1 cellular context compared by ENCODE assay signal in genomic region chr17:76005263-76006149, GRCh38.
A peak's percentile ranks its signal among the peaks of the same experiment; 100 is the strongest.
TF ChIP-seq lines count a peak whose summit lies in the region.

No MANE protein-coding gene starts in this region.

TF ChIP-seq in HepG2, 621 proteins besides CTCF, POLR2A, EP300 and RAD21 (continued from another document and continues in another):
- peak; percentile 52 to 69; a peak in 3 of 4 replicates for TF ChIP-seq HMGXB4 (CRISPR knock-in tag; IDR thresholded peaks at IDR 0.05; ENCODE audit: borderline replicate concordance in 1 of 2, low read depth in 1 of 2)
- no peak for TF ChIP-seq ZBTB21 (CRISPR knock-in tag; IDR thresholded peaks at IDR 0.05)
- TF ChIP-seq HOXA9 (CRISPR knock-in tag; IDR thresholded peaks at IDR 0.05; ENCODE audit: borderline replicate concordance) = no peak
- no peak for TF ChIP-seq ZNF367 (CRISPR knock-in tag; IDR thresholded peaks at IDR 0.05; ENCODE audit: borderline replicate concordance)
- TF ChIP-seq ZNF574 (CRISPR knock-in tag; IDR thresholded peaks at IDR 0.05) = peak; percentile 55; the same call in 1 of the 2 replicates
- no peak for TF ChIP-seq NPAS2 (CRISPR knock-in tag; IDR thresholded peaks at IDR 0.05; ENCODE audit: borderline replicate concordance)
- no peak for TF ChIP-seq RXRA (CRISPR knock-in tag; IDR thresholded peaks at IDR 0.05)
- peak; percentile 82 for TF ChIP-seq ZNF687 (CRISPR knock-in tag; IDR thresholded peaks at IDR 0.05)
- peak; percentile 29; the same call in 1 of the 2 replicates for TF ChIP-seq ZNF350 (CRISPR knock-in tag; IDR thresholded peaks at IDR 0.05; ENCODE audit: borderline replicate concordance, low read depth)
- TF ChIP-seq IRF2 (CRISPR knock-in tag; IDR thresholded peaks at IDR 0.05) = peak; percentile 86
- no peak for TF ChIP-seq ZNF326 (CRISPR knock-in tag; IDR thresholded peaks at IDR 0.05; ENCODE audit: borderline replicate concordance)
- no peak for TF ChIP-seq E2F1 (CRISPR knock-in tag; IDR thresholded peaks at IDR 0.05)
- peak; percentile 84 for TF ChIP-seq SMC3 (IDR thresholded peaks at IDR 0.05; ENCODE audit: low read length)
- TF ChIP-seq REPIN1 (CRISPR knock-in tag; IDR thresholded peaks at IDR 0.05; ENCODE audit: borderline replicate concordance, low read depth) = peak; percentile 30; the same call in 1 of the 2 replicates
- TF ChIP-seq EED (CRISPR knock-in tag; IDR thresholded peaks at IDR 0.05) = no peak
- peak; percentile 48; the same call in 1 of the 2 replicates for TF ChIP-seq ISL2 (CRISPR knock-in tag; IDR thresholded peaks at IDR 0.05)
- no peak for TF ChIP-seq HNF4A (CRISPR knock-in tag; IDR thresholded peaks at IDR 0.05)
- TF ChIP-seq ZNF609 (CRISPR knock-in tag; IDR thresholded peaks at IDR 0.05; ENCODE audit: borderline replicate concordance) = 0 out of 2 replicates have a peak, but pooled peaks have one; percentile 31
- peak; percentile 41 for TF ChIP-seq PATZ1 (CRISPR knock-in tag; IDR thresholded peaks at IDR 0.05)
- TF ChIP-seq ZNF576 (CRISPR knock-in tag; IDR thresholded peaks at IDR 0.05) = no peak
- TF ChIP-seq HOXA5 (CRISPR knock-in tag; IDR thresholded peaks at IDR 0.05) = 0 out of 2 replicates have a peak, but pooled peaks have one; percentile 43
- peak; percentile 78; the same call in 1 of the 2 replicates for TF ChIP-seq ZNF572 (CRISPR knock-in tag; IDR thresholded peaks at IDR 0.05)
- no peak for TF ChIP-seq MYC (CRISPR knock-in tag; IDR thresholded peaks at IDR 0.05; ENCODE audit: borderline replicate concordance)
- 0 out of 2 replicates have a peak, but pooled peaks have one; percentile 4 for TF ChIP-seq BHLHE40 (IDR thresholded peaks at IDR 0.05; ENCODE audit: low read length)
- 0 out of 2 replicates have a peak, but pooled peaks have one; percentile 23 for TF ChIP-seq ZNF263 (CRISPR knock-in tag; IDR thresholded peaks at IDR 0.05)
- peak; percentile 39; the same call in 1 of the 2 replicates for TF ChIP-seq FOSL2 (CRISPR knock-in tag; IDR thresholded peaks at IDR 0.05)
- peak; percentile 73; the same call in 1 of the 2 replicates for TF ChIP-seq ZC3H13 (CRISPR knock-in tag; IDR thresholded peaks at IDR 0.05)
- TF ChIP-seq ZNF770 (CRISPR knock-in tag; IDR thresholded peaks at IDR 0.05) = 0 out of 2 replicates have a peak, but pooled peaks have one; percentile 11
- TF ChIP-seq DBP (CRISPR knock-in tag; IDR thresholded peaks at IDR 0.05; ENCODE audit: not compliant biosample characterization) = peak; percentile 58
- 0 out of 2 replicates have a peak, but pooled peaks have one; percentile 34 for TF ChIP-seq SP4 (CRISPR knock-in tag; IDR thresholded peaks at IDR 0.05)
- TF ChIP-seq BCL6 (CRISPR knock-in tag; IDR thresholded peaks at IDR 0.05) = no peak
- 0 out of 2 replicates have a peak, but pooled peaks have one; percentile 36 for TF ChIP-seq TOE1 (CRISPR knock-in tag; IDR thresholded peaks at IDR 0.05)
- TF ChIP-seq PCBP2 (optimal IDR thresholded peaks at IDR 0.05; ENCODE audit: low read depth, low read length, poor library complexity, severe bottlenecking) = no peak
- no peak; the same call in 1 of the 2 replicates for TF ChIP-seq RFX5 (IDR thresholded peaks at IDR 0.05; ENCODE audit: low read depth, low read length)
- no peak for TF ChIP-seq FOSL1 (CRISPR knock-in tag; IDR thresholded peaks at IDR 0.05; ENCODE audit: borderline replicate concordance)
- TF ChIP-seq KLF16 (CRISPR knock-in tag; IDR thresholded peaks at IDR 0.05) = peak in 1 of 2 experiments; percentile 30; a peak in 1 of 4 replicates
- TF ChIP-seq ZNF691 (CRISPR knock-in tag; IDR thresholded peaks at IDR 0.05; ENCODE audit: borderline replicate concordance, low read depth) = no peak
